11 cellular contexts compared by ENCODE assay signal in genomic region chr9:136995772-136996308, GRCh38. TPM values are rescaled to one million over a fixed set of nuclear protein-coding genes. Genes with fewer than 3 reads are reported as not detected.
DNase-seq lines count a peak whose midpoint lies in the region; ATAC-seq and TF ChIP-seq lines count a peak whose summit lies in the region.
"Had no signal": no experiment of that assay in that cellular context is flagged by ENCODE, and none has a peak within 500 bp of the region (broad histone marks: within the 10 kb centered on the region; RNA-seq: fewer than 3 reads in every experiment).

No MANE protein-coding gene starts in this region.

- H3K27ac ChIP-seq in Peyer's patch = peak overlapping the region; percentile 23 to 76 (median 64)
- H3K27ac ChIP-seq in esophagus squamous epithelium = peak overlapping the region; percentile 66 to 92 (median 80)
- H3K27ac ChIP-seq in tibial nerve = peak overlapping the region; percentile 52 to 89 (median 70)
- H3K27ac ChIP-seq: neutrophil had no signal

- H3K36me3 Mint-ChIP-seq in activated naive CD4-positive, alpha-beta T cell treated with anti-CD3 and anti-CD28 coated beads, Interleukin-2, amount 10 ng/mL, durations not matched to agents 7 days and 5 days = peaks cover 7% of the 10 kb centered on the region

- H3K4me1 Mint-ChIP-seq in activated naive CD4-positive, alpha-beta T cell treated with anti-CD3 and anti-CD28 coated beads, Interleukin-2, amount 10 ng/mL, durations not matched to agents 7 days and 5 days = peaks cover 66% of the 10 kb centered on the region
- H3K4me1 Mint-ChIP-seq: endodermal cell had no signal

- no peaks in the 10 kb centered on the region for H3K9me3 Mint-ChIP-seq in activated naive CD4-positive, alpha-beta T cell treated with anti-CD3 and anti-CD28 coated beads, Interleukin-2, amount 10 ng/mL, durations not matched to agents 7 days and 5 days

- no peak for TF ChIP-seq POLR2A in Peyer's patch (IDR thresholded peaks at IDR 0.05)
- no peak for TF ChIP-seq POLR2A in esophagus squamous epithelium (IDR thresholded peaks at IDR 0.05)
- no peak for TF ChIP-seq POLR2A in tibial nerve (IDR thresholded peaks at IDR 0.05)
- no peak for TF ChIP-seq POLR2A in GM18505 (IDR thresholded peaks at IDR 0.05; ENCODE audit: borderline replicate concordance, extremely low read depth, insufficient read depth, insufficient read length)

- H3K4me1 ChIP-seq in Peyer's patch (peaks cover 3 to 50% (median 29%) of the 10 kb centered on the region in 4 donors), esophagus squamous epithelium (peaks cover 51 to 91% (median 55%) of the 10 kb centered on the region in 3 donors), tibial nerve (peaks cover 0 to 76% (median 61%) of the 10 kb centered on the region in 4 donors)

- no peak for ATAC-seq in GM18505 (IDR thresholded peaks at IDR 0.05; ENCODE audit: unreplicated experiment)

- CTCF ChIA-PET in activated naive CD4-positive, alpha-beta T cell treated with anti-CD3 and anti-CD28 coated beads, Interleukin-2, amount 10 ng/mL, durations not matched to agents 7 days and 5 days (lab: Charles Lee) = interaction anchor here (1.0 to 1.6 kb wide), 2 partner anchors 33 to 39 kb away, joined by 5 to 7 read pairs; no protein-coding TSS in a partner anchor

- peaks cover 35% of the 10 kb centered on the region for H3K27me3 Mint-ChIP-seq in activated naive CD4-positive, alpha-beta T cell treated with anti-CD3 and anti-CD28 coated beads, Interleukin-2, amount 10 ng/mL, durations not matched to agents 7 days and 5 days

- H3K36me3 ChIP-seq in Peyer's patch (peaks cover 0 to 7% (median 0%) of the 10 kb centered on the region in 3 donors), esophagus squamous epithelium (peaks cover 0 to 16% (median 0%) of the 10 kb centered on the region in 3 donors), tibial nerve (peaks cover 0 to 15% (median 0%) of the 10 kb centered on the region in 3 donors)
- H3K36me3 ChIP-seq: neutrophil had no signal

- H3K27me3 ChIP-seq in Peyer's patch = no peaks in the 10 kb centered on the region
- peaks cover 0 to 29% (median 0%) of the 10 kb centered on the region in 4 donors for H3K27me3 ChIP-seq in esophagus squamous epithelium
- no peaks in the 10 kb centered on the region for H3K27me3 ChIP-seq in tibial nerve

- H3K4me3 ChIP-seq in Peyer's patch = peak overlapping the region in 1 of 4 donors; percentile 33
- peak overlapping the region; percentile 31 to 75 (median 50) for H3K4me3 ChIP-seq in esophagus squamous epithelium
- peak overlapping the region in 2 of 4 donors; percentile 26 to 38 for H3K4me3 ChIP-seq in tibial nerve

- H3K9me3 ChIP-seq in Peyer's patch (no peaks in the 10 kb centered on the region), esophagus squamous epithelium (peaks cover 0 to 2% (median 0%) of the 10 kb centered on the region in 3 donors), tibial nerve (no peaks in the 10 kb centered on the region)
- H3K9me3 ChIP-seq: neutrophil had no signal

- H3K4me3 Mint-ChIP-seq in activated naive CD4-positive, alpha-beta T cell treated with anti-CD3 and anti-CD28 coated beads, Interleukin-2, amount 10 ng/mL, durations not matched to agents 7 days and 5 days = peak overlapping the region; percentile 38

- WGBS in esophagus squamous epithelium, 2 donors = 8 to 17% methylated on average over 2 to 7 of the region's 12 CpGs
- WGBS in tibial nerve, 2 donors = 11 to 40% methylated on average over 1 to 10 of the region's 12 CpGs

- intact Hi-C loops in esophagus squamous epithelium (cut with DNase I) = no loop called here

- TF ChIP-seq EP300 in tibial nerve (IDR thresholded peaks at IDR 0.05) = peak in 1 of 2 donors; percentile 21

- no peak for DNase-seq in activated naive CD4-positive, alpha-beta T cell treated with anti-CD3 and anti-CD28 coated beads, Interleukin-2, amount 10 ng/mL, durations not matched to agents 7 days and 5 days
- no peak for DNase-seq in activated naive CD4-positive, alpha-beta T cell treated with anti-CD3 and anti-CD28 coated beads, Interleukin-2, amount 50 U/mL, for 16 hours
- DNase-seq in Peyer's patch (no peak), esophagus squamous epithelium (lab: John Stamatoyannopoulos, UW) (no peak), tibial nerve (ENCODE audit: low spot score in 2 of 2) (no peak), ureter (ENCODE audit: low spot score) (no peak), cerebellum (ENCODE audit: low spot score) (no peak)

- TF ChIP-seq CTCF in Peyer's patch (IDR thresholded peaks at IDR 0.05) = no peak
- TF ChIP-seq CTCF in esophagus squamous epithelium (IDR thresholded peaks at IDR 0.05) = no peak
- no peak for TF ChIP-seq CTCF in tibial nerve (IDR thresholded peaks at IDR 0.05)

- peak overlapping the region; percentile 85 for H3K27ac Mint-ChIP-seq in activated naive CD4-positive, alpha-beta T cell treated with anti-CD3 and anti-CD28 coated beads, Interleukin-2, amount 10 ng/mL, durations not matched to agents 7 days and 5 days
- H3K27ac Mint-ChIP-seq: endodermal cell had no signal

RNA-seq across cellular contexts. Expression of gene CLIC3, which starts 0.5 kb away (rescaled TPM):
- total RNA-seq in Peyer's patch = 1 to 10 TPM in 1 of 4 donors, not detected in 3; 3.3 TPM
- total RNA-seq in esophagus squamous epithelium = 100 to 1,000 TPM in 3 of 4 donors, 10 to 100 TPM in 1; 94.8 to 442 (median 200) TPM
- total RNA-seq in tibial nerve = 100 to 1,000 TPM in 1 of 4 donors, 10 to 100 TPM in 2, 1 to 10 TPM in 1; 1.2 to 120 (median 38.0) TPM
- 3.6 TPM for total RNA-seq in ureter
- total RNA-seq in cerebellum = not detected
- total RNA-seq: H1 had no signal

RNA-seq across cellular contexts. Expression of gene PAXX, which starts 3.6 kb away (rescaled TPM):
- total RNA-seq in Peyer's patch = 10 to 100 TPM; 52.3 to 92.4 (median 63.0) TPM
- total RNA-seq in esophagus squamous epithelium = 10 to 100 TPM; 18.3 to 56.3 (median 49.6) TPM
- 100 to 1,000 TPM in 1 of 4 donors, 10 to 100 TPM in 3; 65.7 to 142 (median 68.9) TPM for total RNA-seq in tibial nerve
- total RNA-seq in ureter = 51.5 TPM
- total RNA-seq in cerebellum = 11.1 TPM

RNA-seq across cellular contexts. Expression of gene LCNL1, which starts 13.0 kb away (rescaled TPM):
- total RNA-seq in Peyer's patch (under 1 TPM in 2 of 4 donors, not detected in 2; 0.28 to 0.83 TPM), esophagus squamous epithelium (under 1 TPM in 1 of 4 donors, not detected in 3; 0.19 TPM), tibial nerve (10 to 100 TPM; 14.7 to 86.3 (median 64.3) TPM), ureter (1.7 TPM), cerebellum (0.82 TPM)
- total RNA-seq: H1 had no signal

RNA-seq across cellular contexts. Expression of gene PTGDS, which starts 18.5 kb away (rescaled TPM):
- total RNA-seq in Peyer's patch = 10 to 100 TPM in 2 of 4 donors, 1 to 10 TPM in 2; 1.2 to 21.5 (median 7.8) TPM
- 100 to 1,000 TPM in 1 of 4 donors, 1 to 10 TPM in 3; 1.7 to 208 (median 4.8) TPM for total RNA-seq in esophagus squamous epithelium
- total RNA-seq in tibial nerve = 1,000 to 10,000 TPM; 1,059 to 8,972 (median 6,550) TPM
- 111 TPM for total RNA-seq in ureter
- 67.5 TPM for total RNA-seq in cerebellum

RNA-seq across cellular contexts. Expression of gene ABCA2, which starts 32.2 kb away (rescaled TPM):
- total RNA-seq in Peyer's patch (10 to 100 TPM; 46.4 to 69.0 (median 49.0) TPM), esophagus squamous epithelium (10 to 100 TPM in 2 of 4 donors, 1 to 10 TPM in 2; 3.5 to 14.7 (median 7.6) TPM), tibial nerve (100 to 1,000 TPM; 136 to 291 (median 196) TPM), ureter (25.7 TPM), cerebellum (29.0 TPM)
